In the genomic region with DNA sequence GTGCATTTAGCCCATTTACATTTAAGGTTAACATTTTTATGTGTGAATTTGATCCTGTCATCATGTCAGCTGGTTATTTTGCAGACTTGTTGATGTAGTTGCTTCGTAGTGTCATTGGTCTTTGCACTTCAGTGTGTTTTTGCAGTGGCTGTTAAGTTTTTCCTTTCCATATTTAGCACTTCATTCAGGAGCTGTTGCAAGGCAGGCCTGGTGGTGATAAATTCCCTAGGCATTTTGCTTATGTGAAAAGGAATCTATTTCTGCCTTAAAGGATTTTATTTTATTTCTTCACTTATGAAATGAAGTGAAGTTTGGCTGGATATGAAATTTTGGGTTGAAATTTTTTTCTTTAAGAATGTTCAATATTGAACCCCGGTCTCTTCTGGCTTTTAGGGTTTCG, we compare ENCODE assay signal across 30 cellular contexts.
"Had no signal": no experiment of that assay in that cellular context is flagged by ENCODE, and none has a peak within 500 bp of the region (broad histone marks: within the 10 kb centered on the region; RNA-seq: fewer than 3 reads in every experiment).

No MANE protein-coding gene starts in this region.

- H3K4me1 ChIP-seq: ascending aorta, Peyer's patch, SJSA1 had no signal

- DNase-seq: activated CD4-positive, alpha-beta T cell treated with anti-CD3 and anti-CD28 coated beads for 48 hours; activated CD4-positive, alpha-beta T cell treated with anti-CD3 and anti-CD28 coated beads, Interleukin-2, amount 50 U/mL, for 4 hours; activated CD4-positive, CD25-positive, alpha-beta regulatory T cell treated with anti-CD3 and anti-CD28 coated beads, Interleukin-2, amount 50 U/mL, for 72 hours; activated CD8-positive, alpha-beta memory T cell treated with anti-CD3 and anti-CD28 coated beads, Interleukin-2, amount 50 U/mL, for 48 hours; activated CD8-positive, alpha-beta T cell treated with anti-CD3 and anti-CD28 coated beads, Interleukin-2, amount 10 ng/mL, durations not matched to agents 7 days and 5 days; activated effector memory CD4-positive, alpha-beta T cell treated with Interleukin-2 at 50 U/mL for 16 hours; activated naive CD4-positive, alpha-beta T cell; activated T-cell treated with anti-CD3 and anti-CD28 coated beads, Interleukin-2, amount 50 U/mL, for 24 hours; amniotic stem cell; brain microvascular endothelial cell; MG63; MV-4-11; NCI-H1092 treated with DMSO at 0.1 percent for 48 hours; NCI-H1417 treated with DMSO at 0.1 percent for 48 hours; NCI-H1694; NCI-H2029; NCI-H2107; NCI-H2171 treated with DMSO at 0.1 percent for 48 hours; NCI-H510A treated with DMSO at 0.1 percent for 48 hours; NCI-H69; Peyer's patch; SHP77; SW 1271; T-helper 9 cell had no signal

- H3K36me3 ChIP-seq: ascending aorta, brain microvascular endothelial cell, cardiac muscle cell, MG63, Peyer's patch, SJSA1 had no signal

- H3K27ac ChIP-seq: ascending aorta, brain microvascular endothelial cell, cardiac muscle cell, Peyer's patch, RWPE1, SJSA1 had no signal

- H3K9me3 ChIP-seq: ascending aorta, Peyer's patch, SJSA1 had no signal

- H3K4me3 ChIP-seq: ascending aorta, cardiac muscle cell, MG63, Peyer's patch, SJSA1 had no signal

- H3K27me3 ChIP-seq: ascending aorta, brain microvascular endothelial cell, cardiac muscle cell, Peyer's patch, SJSA1 had no signal

- ATAC-seq: activated CD8-positive, alpha-beta T cell treated with anti-CD3 and anti-CD28 coated beads, Interleukin-2, amount 10 ng/mL, durations not matched to agents 7 days and 5 days; SK-N-SH treated with all-trans-retinoic acid at 6 μM for 48 hours; WTC11 had no signal
